ENCODE assay signal across 8 cellular contexts in the genomic region with DNA sequence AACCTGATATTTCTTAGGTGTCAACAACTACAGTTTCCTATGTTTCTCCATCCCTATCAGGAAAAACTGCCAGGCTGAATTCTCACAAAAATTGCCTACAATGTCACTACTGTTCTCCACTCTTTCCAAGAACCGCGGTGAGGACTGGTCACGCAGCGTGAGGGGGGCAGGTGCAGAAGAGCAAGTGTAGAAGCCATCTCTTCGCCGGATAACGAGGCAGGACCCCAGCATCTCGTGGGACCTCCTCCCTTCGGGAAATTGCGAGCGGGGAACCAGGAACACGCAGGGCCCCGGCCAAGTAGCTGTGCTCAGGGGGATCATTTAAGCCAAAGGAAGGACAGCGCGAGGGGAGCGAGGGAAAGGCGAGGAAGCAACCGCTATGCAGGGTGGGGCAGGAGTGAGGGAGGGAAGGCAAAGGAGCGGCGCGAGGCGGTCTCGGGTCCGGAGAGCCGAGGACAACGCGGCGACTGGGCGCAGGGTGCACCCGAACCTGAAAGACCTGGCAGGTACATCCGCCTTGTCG. TPM values are rescaled to one million over a fixed set of nuclear protein-coding genes. Genes with fewer than 3 reads are reported as not detected.
A peak's percentile ranks its signal among the peaks of the same experiment; 100 is the strongest.
DNase-seq lines count a peak whose midpoint lies in the region; ATAC-seq and TF ChIP-seq lines count a peak whose summit lies in the region.

No MANE protein-coding gene starts in this region.

- H3K9me3 ChIP-seq in KOPT-K1 (ENCODE audit: insufficient read depth, low read length, poor library complexity, severe bottlenecking) (no peaks in the 10 kb centered on the region), iPS-15b (ENCODE audit: control insufficient read depth, insufficient read depth, low read length) (no peaks in the 10 kb centered on the region), spleen (no peaks in the 10 kb centered on the region)

- H3K9ac ChIP-seq in iPS-15b (ENCODE audit: low read depth, low read length) = peak overlapping the region; percentile 84

- no peak for TF ChIP-seq POLR2A in spleen (IDR thresholded peaks at IDR 0.05)

- intact Hi-C loops in spleen (cut with DNase I; ENCODE audit: low total_unique reads) = loop anchor here (5.0 kb wide), 1 partner anchor 405 kb away; no protein-coding TSS in a partner anchor

- H3K27ac ChIP-seq in KOPT-K1 (ENCODE audit: low read depth, low read length, poor library complexity, severe bottlenecking) (peak overlapping the region; percentile 79), adipose tissue (ENCODE audit: low read depth, low read length) (peak overlapping the region; percentile 25), spleen (peak overlapping the region; percentile 75 to 97 (median 96))

- peak overlapping the region; percentile 94 for H3K4me3 ChIP-seq in iPS-15b (ENCODE audit: low read depth, low read length)
- H3K4me3 ChIP-seq in spleen = peak overlapping the region; percentile 66 to 88 (median 73)

- WGBS in adipose tissue, 3 donors = 0 to 1% (median 0%) methylated on average over 31 to 32 of the region's 32 CpGs
- WGBS in spleen, 5 donors = 0 to 1% (median 1%) methylated on average over 31 to 32 of the region's 32 CpGs

- peaks cover 6% of the 10 kb centered on the region for H3K4me1 ChIP-seq in iPS-15b (ENCODE audit: control insufficient read depth, insufficient read depth, low read length)
- H3K4me1 ChIP-seq in spleen = peaks cover 12 to 79% (median 47%) of the 10 kb centered on the region in 6 donors

- peak; percentile 20 for ATAC-seq in GM21825 (IDR thresholded peaks at IDR 0.05; ENCODE audit: unreplicated experiment)

- peak; percentile 30 for DNase-seq in NCI-H510A treated with DMSO at 0.1 percent for 48 hours (lab: John Stamatoyannopoulos, UW)
- no peak for DNase-seq in NCI-H510A (lab: John Stamatoyannopoulos, UW)
- peak; percentile 92 for DNase-seq in spleen
- no peak for DNase-seq in effector CD8-positive, alpha-beta T cell (lab: John Stamatoyannopoulos, UW)

- peaks cover 12% of the 10 kb centered on the region for H3K36me3 ChIP-seq in KOPT-K1 (ENCODE audit: insufficient read depth, low read length)
- H3K36me3 ChIP-seq in iPS-15b (ENCODE audit: control insufficient read depth, insufficient read depth, low read length) = no peaks in the 10 kb centered on the region
- peaks cover 0 to 16% (median 0%) of the 10 kb centered on the region in 6 donors for H3K36me3 ChIP-seq in spleen

- H3K27me3 ChIP-seq in iPS-15b (ENCODE audit: control insufficient read depth, insufficient read depth, low read length) (peaks cover 5% of the 10 kb centered on the region), spleen (replicated peaks in 1 of 7) (no peaks in the 10 kb centered on the region)

- no peak for TF ChIP-seq CTCF in spleen (IDR thresholded peaks at IDR 0.05 in 8 of 11, conservative IDR thresholded peaks at IDR 0.05 in 3 of 11)

RNA-seq across cellular contexts. Expression of gene APMAP, which starts 0.6 kb away (rescaled TPM):
- polyA plus RNA-seq in adipose tissue (100 to 1,000 TPM in 1 of 3 donors, 10 to 100 TPM in 2; 52.2 to 341 (median 81.1) TPM), spleen (10 to 100 TPM; 26.5 to 36.0 (median 31.5) TPM)
- 100 to 1,000 TPM in 1 of 7 donors, 10 to 100 TPM in 6; 57.9 to 104 (median 78.8) TPM for total RNA-seq in spleen

RNA-seq across cellular contexts. Expression of gene CST7, which starts 42.9 kb away (rescaled TPM):
- polyA plus RNA-seq in adipose tissue (10 to 100 TPM in 2 of 3 donors, 1 to 10 TPM in 1; 1.2 to 35.0 (median 30.4) TPM), spleen (10 to 100 TPM; 23.1 to 51.6 (median 37.2) TPM)
- total RNA-seq in spleen = 100 to 1,000 TPM in 3 of 7 donors, 10 to 100 TPM in 4; 51.4 to 298 (median 95.5) TPM

Comparison
In these comparisons a context has a peak if more than half of its experiments do, and no peak if none do; other contexts are left out.
1. DNase-seq: peak in NCI-H510A treated with DMSO at 0.1 percent for 48 hours (single experiment) and spleen (single experiment); none in NCI-H510A (single experiment) and effector CD8-positive, alpha-beta T cell (single experiment).
2. H3K27ac ChIP-seq: peak in every context shown above with its lines; median percentile 96 in spleen; 79 in KOPT-K1; 25 in adipose tissue.